ENCODE assay signal across 20 cellular contexts in genomic region chr6:108251252-108251651, GRCh38.
"Had no signal": no experiment of that assay in that cellular context is flagged by ENCODE, and none has a peak within 500 bp of the region (broad histone marks: within the 10 kb centered on the region; RNA-seq: fewer than 3 reads in every experiment).

No MANE protein-coding gene starts in this region.

- H3K27me3 Mint-ChIP-seq: activated B cell treated with CpG ODN at 0.5 μM for 24 hours; activated CD4-positive, alpha-beta memory T cell treated with anti-CD3 and anti-CD28 coated beads, Interleukin-2, amount 10 ng/mL, durations not matched to agents 7 days and 5 days; activated CD8-positive, alpha-beta memory T cell treated with anti-CD3 and anti-CD28 coated beads, Interleukin-2, amount 10 ng/mL, durations not matched to agents 7 days and 5 days; activated naive CD8-positive, alpha-beta T cell treated with anti-CD3 and anti-CD28 coated beads, Interleukin-2, amount 10 ng/mL, durations not matched to agents 7 days and 5 days; brain; stimulated activated naive B cell treated with anti-CD40 and anti-IgM and Interleukin-4, amounts not matched to agents 10 μg/mL and 1 μg/mL and 100 μg/mL, for 72 hours had no signal

- H3K4me1 ChIP-seq: colonic mucosa had no signal

- H3K27me3 ChIP-seq: colonic mucosa, esophagus muscularis mucosa, gastroesophageal sphincter, heart left ventricle, thyroid gland had no signal

- H3K36me3 Mint-ChIP-seq: natural killer cell had no signal

- ATAC-seq: activated CD8-positive, alpha-beta memory T cell treated with anti-CD3 and anti-CD28 coated beads, Interleukin-2, amount 10 ng/mL, durations not matched to agents 7 days and 5 days; gastroesophageal sphincter; heart left ventricle; stimulated activated naive B cell treated with anti-CD40 and anti-IgM and Interleukin-4, amounts not matched to agents 10 μg/mL and 1 μg/mL and 100 μg/mL, for 72 hours had no signal

- H3K9me3 ChIP-seq: colonic mucosa, esophagus muscularis mucosa, gastroesophageal sphincter, heart left ventricle, thyroid gland had no signal

- H3K27ac ChIP-seq: colonic mucosa, esophagus muscularis mucosa, gastroesophageal sphincter, heart left ventricle, thyroid gland had no signal

- H3K36me3 ChIP-seq: colonic mucosa, gastroesophageal sphincter, thyroid gland had no signal

- H3K4me3 ChIP-seq: colonic mucosa, esophagus muscularis mucosa, gastroesophageal sphincter, heart left ventricle, thyroid gland had no signal

- FAIRE-seq: TTC549 had no signal

- H3K27ac Mint-ChIP-seq: activated CD4-positive, alpha-beta memory T cell treated with anti-CD3 and anti-CD28 coated beads, Interleukin-2, amount 10 ng/mL, durations not matched to agents 7 days and 5 days; activated CD8-positive, alpha-beta memory T cell treated with anti-CD3 and anti-CD28 coated beads, Interleukin-2, amount 10 ng/mL, durations not matched to agents 7 days and 5 days; activated naive CD8-positive, alpha-beta T cell treated with anti-CD3 and anti-CD28 coated beads, Interleukin-2, amount 10 ng/mL, durations not matched to agents 7 days and 5 days; activated T-helper 2 cell treated with anti-CD3 and anti-CD28 coated beads, Interferon-gamma antibody, Interleukin-2, Interleukin-4, amounts not matched to agents 10 μg/mL and 5 μg/mL and 100 μg/mL, durations not matched to agents 14 hours and 24 hours and 36 hours; natural killer cell; T-helper 2 cell treated with Interferon-gamma antibody and Interleukin-4, amounts not matched to agents 5 μg/mL and 100 μg/mL, for 36 hours had no signal

- H3K9me3 Mint-ChIP-seq: activated B cell treated with CpG ODN at 0.5 μM for 24 hours; activated naive CD8-positive, alpha-beta T cell treated with anti-CD3 and anti-CD28 coated beads, Interleukin-2, amount 10 ng/mL, durations not matched to agents 7 days and 5 days; activated T-helper 2 cell treated with anti-CD3 and anti-CD28 coated beads, Interferon-gamma antibody, Interleukin-2, Interleukin-4, amounts not matched to agents 10 μg/mL and 5 μg/mL and 100 μg/mL, durations not matched to agents 14 hours and 24 hours and 36 hours; natural killer cell; stimulated activated naive B cell treated with anti-CD40 and anti-IgM and Interleukin-4, amounts not matched to agents 10 μg/mL and 1 μg/mL and 100 μg/mL, for 72 hours; T-helper 2 cell treated with Interferon-gamma antibody and Interleukin-4, amounts not matched to agents 5 μg/mL and 100 μg/mL, for 36 hours had no signal

- H3K4me3 Mint-ChIP-seq: activated B cell treated with CpG ODN at 0.5 μM for 24 hours; activated CD4-positive, alpha-beta memory T cell treated with anti-CD3 and anti-CD28 coated beads, Interleukin-2, amount 10 ng/mL, durations not matched to agents 7 days and 5 days; activated CD8-positive, alpha-beta memory T cell treated with anti-CD3 and anti-CD28 coated beads, Interleukin-2, amount 10 ng/mL, durations not matched to agents 7 days and 5 days; activated naive CD8-positive, alpha-beta T cell treated with anti-CD3 and anti-CD28 coated beads, Interleukin-2, amount 10 ng/mL, durations not matched to agents 7 days and 5 days; natural killer cell; stimulated activated naive B cell treated with anti-CD40 and anti-IgM and Interleukin-4, amounts not matched to agents 10 μg/mL and 1 μg/mL and 100 μg/mL, for 72 hours; T-helper 2 cell treated with Interferon-gamma antibody and Interleukin-4, amounts not matched to agents 5 μg/mL and 100 μg/mL, for 36 hours had no signal

- DNase-seq: activated B cell treated with CpG ODN at 0.5 μM for 24 hours; activated CD4-positive, alpha-beta memory T cell treated with anti-CD3 and anti-CD28 coated beads, Interleukin-2, amount 10 ng/mL, durations not matched to agents 7 days and 5 days; activated CD4-positive, alpha-beta T cell treated with anti-CD3 and anti-CD28 coated beads for 4 hours; activated CD8-positive, alpha-beta memory T cell treated with anti-CD3 and anti-CD28 coated beads, Interleukin-2, amount 10 ng/mL, durations not matched to agents 7 days and 5 days; activated naive CD4-positive, alpha-beta T cell treated with Interleukin-2 at 50 U/mL for 16 hours; activated naive CD8-positive, alpha-beta T cell treated with anti-CD3 and anti-CD28 coated beads, Interleukin-2, amount 10 ng/mL, durations not matched to agents 7 days and 5 days; central memory CD4-positive, alpha-beta T cell; colonic mucosa; heart left ventricle; natural killer cell; posterior cingulate gyrus; retina; stimulated activated naive B cell treated with anti-CD40 and anti-IgM and Interleukin-4, amounts not matched to agents 10 μg/mL and 1 μg/mL and 100 μg/mL, for 72 hours; thyroid gland had no signal
